14 cellular contexts compared by ENCODE assay signal in genomic region chr1:168628807-168629206, GRCh38. TPM values are rescaled to one million over a fixed set of nuclear protein-coding genes. Genes with fewer than 3 reads are reported as not detected.
DNase-seq lines count a peak whose midpoint lies in the region; ATAC-seq and TF ChIP-seq lines count a peak whose summit lies in the region.
"Had no signal": no experiment of that assay in that cellular context is flagged by ENCODE, and none has a peak within 500 bp of the region (broad histone marks: within the 10 kb centered on the region; RNA-seq: fewer than 3 reads in every experiment).

No MANE protein-coding gene starts in this region.

- H3K9ac ChIP-seq in HCT116 (ENCODE audit: low read length) (no peak overlapping the region), adipocyte (ENCODE audit: low read length) (no peak overlapping the region), mesenchymal stem cell (ENCODE audit: low read length) (no peak overlapping the region)

- BruUV-seq in HCT116 (replicated peaks; lab: Mats Ljungman, UMichigan) = no TSS peak

- no peak overlapping the region for H2BK120ac ChIP-seq in mesenchymal stem cell (ENCODE audit: low read depth, low read length)

- no peak for TF ChIP-seq POLR2A in HCT116 (IDR thresholded peaks at IDR 0.05; ENCODE audit: borderline replicate concordance, extremely low read depth, insufficient read depth, insufficient read length)

- H3K4me3 ChIP-seq in HCT116 (replicated peaks in 1 of 2; ENCODE audit: low read depth in 1 of 2, low read length in 2 of 2) (no peak overlapping the region), adipocyte (ENCODE audit: low read length) (no peak overlapping the region), mesenchymal stem cell (ENCODE audit: insufficient read depth in 1 of 2, low read depth in 1 of 2, low read length in 2 of 2) (no peak overlapping the region)
- H3K4me3 ChIP-seq in naive thymus-derived CD4-positive, alpha-beta T cell (ENCODE audit: low read length) = no peak overlapping the region

- no peaks in the 10 kb centered on the region for H3K36me3 Mint-ChIP-seq in naive thymus-derived CD4-positive, alpha-beta T cell

- H3K4ac ChIP-seq in mesenchymal stem cell (ENCODE audit: low read depth in 1 of 2, low read length in 2 of 2) = no peak overlapping the region

- no peaks in the 10 kb centered on the region for H3K9me3 Mint-ChIP-seq in naive thymus-derived CD4-positive, alpha-beta T cell
- H3K9me3 Mint-ChIP-seq: activated T-helper 2 cell treated with anti-CD3 and anti-CD28 coated beads, Interferon-gamma antibody, Interleukin-2, Interleukin-4, amounts not matched to agents 10 μg/mL and 5 μg/mL and 100 μg/mL, durations not matched to agents 14 hours and 24 hours and 36 hours; nephron had no signal

- H3K27ac ChIP-seq in HCT116 (ENCODE audit: low read depth, low read length) (no peak overlapping the region), mesenchymal stem cell (ENCODE audit: low read length, poor library complexity, severe bottlenecking) (peak overlapping the region; percentile 17)
- H3K27ac ChIP-seq in naive thymus-derived CD4-positive, alpha-beta T cell (ENCODE audit: low read depth, low read length) = no peak overlapping the region

- H2AFZ ChIP-seq in HCT116 (ENCODE audit: low read depth, low read length, poor library complexity, severe bottlenecking) = no peak overlapping the region
- H2AFZ ChIP-seq in mesenchymal stem cell (ENCODE audit: low read depth, low read length) = no peak overlapping the region

- H3K9me3 ChIP-seq in HCT116 (ENCODE audit: control insufficient read depth in 1 of 2, insufficient read depth in 1 of 2, low read depth in 1 of 2, low read length in 2 of 2) (no peaks in the 10 kb centered on the region), adipocyte (ENCODE audit: control insufficient read depth, low read length) (no peaks in the 10 kb centered on the region), mesenchymal stem cell (ENCODE audit: control insufficient read depth, low read length) (no peaks in the 10 kb centered on the region)
- H3K9me3 ChIP-seq in naive thymus-derived CD4-positive, alpha-beta T cell (ENCODE audit: control insufficient read depth in 2 of 3, low read length in 3 of 3) = no peaks in the 10 kb centered on the region

- CTCF ChIA-PET in HCT116 (lab: Charles Lee) = interaction anchor here (1.3 kb wide), 1 partner anchor 9 kb away, joined by 7 read pairs; no protein-coding TSS in a partner anchor
- CTCF ChIA-PET in naive thymus-derived CD4-positive, alpha-beta T cell (lab: Charles Lee) = no interaction called here

- peak; percentile 91 for ATAC-seq in HCT116
- ATAC-seq in naive thymus-derived CD4-positive, alpha-beta T cell = no peak
- ATAC-seq in GM19455 (IDR thresholded peaks at IDR 0.05; ENCODE audit: unreplicated experiment) = no peak

- H3K4me2 ChIP-seq in HCT116 (ENCODE audit: low read length) (peak overlapping the region; percentile 27), mesenchymal stem cell (ENCODE audit: low read length, poor library complexity, severe bottlenecking) (no peak overlapping the region)

- no peak for TF ChIP-seq CTCF in HCT116 (IDR thresholded peaks at IDR 0.05 in 2 of 3, conservative IDR thresholded peaks at IDR 0.05 in 1 of 3; ENCODE audit: borderline replicate concordance in 1 of 3, insufficient read depth in 1 of 3, low read depth in 2 of 3, low read length in 2 of 3)

- H3K4me1 ChIP-seq in HCT116 (ENCODE audit: control insufficient read depth in 1 of 2, insufficient read depth in 2 of 2, low read length in 2 of 2) (peaks cover under 1 to 15% of the 10 kb centered on the region in 2 experiments; a peak in 3 of 4 replicates), adipocyte (ENCODE audit: control insufficient read depth, insufficient read depth, low read length) (peaks cover 15% of the 10 kb centered on the region), mesenchymal stem cell (ENCODE audit: control insufficient read depth, insufficient read depth, low read depth, low read length) (no peaks in the 10 kb centered on the region)
- no peaks in the 10 kb centered on the region for H3K4me1 ChIP-seq in naive thymus-derived CD4-positive, alpha-beta T cell (ENCODE audit: control insufficient read depth in 2 of 2, insufficient read depth in 2 of 2, low read length in 2 of 2)

- no peak overlapping the region for H3K23ac ChIP-seq in mesenchymal stem cell (ENCODE audit: low read length in 2 of 2)

- POLR2A ChIA-PET in HCT116 (lab: Charles Lee) = interaction anchor here (0.7 kb wide), 1 partner anchor 9 kb away, joined by 4 read pairs; no protein-coding TSS in a partner anchor
- POLR2A ChIA-PET in naive thymus-derived CD4-positive, alpha-beta T cell (lab: Charles Lee) = no interaction called here

- no peak overlapping the region for H3K14ac ChIP-seq in mesenchymal stem cell (ENCODE audit: low read length in 2 of 2)

- intact Hi-C loops in HCT116 (cut with micrococcal nuclease) (no loop called here), head of caudate nucleus (cut with DNase I) (no loop called here)
- intact Hi-C loops in naive thymus-derived CD4-positive, alpha-beta T cell (cut with micrococcal nuclease) = no loop called here

- in situ Hi-C loops in Caki2 (cut with HindIII; ENCODE audit: low pct_unique_long_range_greater_than_20kb, low sequenced_read_pairs) = no loop called here

- H2BK5ac ChIP-seq in mesenchymal stem cell (ENCODE audit: low read depth, low read length, poor library complexity, severe bottlenecking) = no peak overlapping the region

- H3K27ac Mint-ChIP-seq in naive thymus-derived CD4-positive, alpha-beta T cell = no peak overlapping the region
- H3K27ac Mint-ChIP-seq: activated T-helper 2 cell treated with anti-CD3 and anti-CD28 coated beads, Interferon-gamma antibody, Interleukin-2, Interleukin-4, amounts not matched to agents 10 μg/mL and 5 μg/mL and 100 μg/mL, durations not matched to agents 14 hours and 24 hours and 36 hours; nephron had no signal

- H3K79me2 ChIP-seq in HCT116 (ENCODE audit: insufficient read depth, low read length) = no peaks in the 10 kb centered on the region

- H3K27me3 ChIP-seq in HCT116 (ENCODE audit: insufficient read depth, low read length) (no peaks in the 10 kb centered on the region), adipocyte (replicated peaks; ENCODE audit: control insufficient read depth, insufficient read depth, low read length) (no peaks in the 10 kb centered on the region), mesenchymal stem cell (ENCODE audit: control insufficient read depth in 1 of 2, insufficient read depth in 1 of 2, low read length in 2 of 2) (no peaks in the 10 kb centered on the region)
- no peaks in the 10 kb centered on the region for H3K27me3 ChIP-seq in naive thymus-derived CD4-positive, alpha-beta T cell (ENCODE audit: control insufficient read depth in 2 of 2, insufficient read depth in 2 of 2, low read length in 2 of 2)

- TF ChIP-seq RAD21 in HCT116 (IDR thresholded peaks at IDR 0.05; ENCODE audit: low read depth) = 0 out of 2 replicates have a peak, but pooled peaks have one; percentile 11

- no peak overlapping the region for H2AK5ac ChIP-seq in mesenchymal stem cell (ENCODE audit: low read length, severe bottlenecking)

- H2BK15ac ChIP-seq in mesenchymal stem cell (ENCODE audit: low read depth, poor library complexity, severe bottlenecking) = no peak overlapping the region

- H3K27me3 Mint-ChIP-seq in naive thymus-derived CD4-positive, alpha-beta T cell = peaks cover 6 to 28% (median 16%) of the 10 kb centered on the region in 5 donors

- H4K20me1 ChIP-seq in HCT116 (ENCODE audit: insufficient read depth) = no peaks in the 10 kb centered on the region

- no peak overlapping the region for H4K91ac ChIP-seq in mesenchymal stem cell (ENCODE audit: low read length)

- no peaks in the 10 kb centered on the region for H3K9me2 ChIP-seq in HCT116 (ENCODE audit: insufficient read depth)

- peak; percentile 98 for DNase-seq in Caki2 (ENCODE audit: low read depth)
- peak; percentile 78 for DNase-seq in HCT116 (ENCODE audit: low read depth, low spot score)
- DNase-seq in adipocyte (ENCODE audit: low read depth) = peak; percentile 30
- DNase-seq in mesenchymal stem cell = peak; percentile 38
- DNase-seq in naive thymus-derived CD4-positive, alpha-beta T cell = no peak
- no peak for DNase-seq in DMS153 treated with DMSO at 0.1 percent for 48 hours (lab: John Stamatoyannopoulos, UW; ENCODE audit: unreplicated experiment)
- DNase-seq in head of caudate nucleus = no peak
- DNase-seq: NCI-H187 had no signal

- H3K18ac ChIP-seq in mesenchymal stem cell (ENCODE audit: low read depth in 1 of 2, low read length in 2 of 2) = no peak overlapping the region

- no peak overlapping the region for H3K4me3 Mint-ChIP-seq in naive thymus-derived CD4-positive, alpha-beta T cell
- H3K4me3 Mint-ChIP-seq: nephron had no signal

- RAD21 ChIA-PET in HCT116 (lab: Charles Lee; ENCODE audit: low non-redundant PET in 1 of 2, low total read pairs in 2 of 2, uncharacterized antibody in 2 of 2, unreplicated experiment in 2 of 2) = no interaction called here

- H4K8ac ChIP-seq in mesenchymal stem cell (ENCODE audit: low read length) = no peak overlapping the region

- H2BK12ac ChIP-seq in mesenchymal stem cell (ENCODE audit: low read length in 2 of 2) = no peak overlapping the region

- H3K36me3 ChIP-seq in HCT116 (ENCODE audit: control insufficient read depth in 1 of 2, insufficient read depth in 2 of 2, low read length in 2 of 2) = no peaks in the 10 kb centered on the region
- H3K36me3 ChIP-seq in adipocyte (ENCODE audit: control insufficient read depth, insufficient read depth, low read length, severe bottlenecking) = no peaks in the 10 kb centered on the region
- no peaks in the 10 kb centered on the region for H3K36me3 ChIP-seq in mesenchymal stem cell (ENCODE audit: control insufficient read depth in 1 of 2, insufficient read depth in 2 of 2, low read depth in 1 of 2, low read length in 2 of 2)
- no peaks in the 10 kb centered on the region for H3K36me3 ChIP-seq in naive thymus-derived CD4-positive, alpha-beta T cell (ENCODE audit: control insufficient read depth in 2 of 3, insufficient read depth in 3 of 3, low read length in 3 of 3)

- H3K79me1 ChIP-seq in mesenchymal stem cell (replicated peaks; ENCODE audit: low read length, poor library complexity, severe bottlenecking) = no peaks in the 10 kb centered on the region

- no peaks in the 10 kb centered on the region for H3K4me1 Mint-ChIP-seq in naive thymus-derived CD4-positive, alpha-beta T cell
- H3K4me1 Mint-ChIP-seq: nephron had no signal

TF ChIP-seq in HCT116, 20 proteins besides CTCF, POLR2A, EP300 and RAD21 (continues in another document):
- TF ChIP-seq YY1 (IDR thresholded peaks at IDR 0.05; ENCODE audit: extremely low read depth, insufficient replicate concordance, low read depth, low read length) = no peak
- TF ChIP-seq JUND (IDR thresholded peaks at IDR 0.05) = peak; percentile 47; the same call in 1 of the 2 replicates
- TF ChIP-seq FOSL1 (IDR thresholded peaks at IDR 0.05; ENCODE audit: low read depth) = peak; percentile 67
- no peak for TF ChIP-seq EZH2 (IDR thresholded peaks at IDR 0.05)

RNA-seq across cellular contexts. Expression of gene XCL1, which starts 52.4 kb away (rescaled TPM):
- not detected in 2 replicates for total RNA-seq in Caki2 (2014; rRNA removed; shearing (Covaris generic); ENCODE audit: low replicate concordance)
- total RNA-seq in HCT116 (2021; ENCODE audit: unreplicated experiment) = not detected
- polyA plus RNA-seq in HCT116 (2012) = not detected in 2 replicates
- not detected for polyA plus RNA-seq in mesenchymal stem cell (2013, experiment 1 of 2)
- not detected for polyA plus RNA-seq in mesenchymal stem cell (2013, experiment 2 of 2)
- 1 to 10 TPM in 2 of 5 experiments, under 1 TPM in 2, not detected in 1; 0.32 to 2.6 (median 1.4) TPM for total RNA-seq in naive thymus-derived CD4-positive, alpha-beta T cell
- under 1 TPM in 1 of 2 donors, not detected in 1; 0.15 TPM for polyA plus RNA-seq in naive thymus-derived CD4-positive, alpha-beta T cell
- total RNA-seq: dermis microvascular lymphatic vessel endothelial cell, HT-29, temporal lobe had no signal

Comparison
In these comparisons a context has a peak if more than half of its experiments do, and no peak if none do; other contexts are left out.
1. DNase-seq: peak in Caki2 (single experiment), HCT116 (single experiment), adipocyte (single experiment) and mesenchymal stem cell (single experiment); none in naive thymus-derived CD4-positive, alpha-beta T cell (0 of 9), DMS153 treated with DMSO at 0.1 percent for 48 hours (single experiment) and head of caudate nucleus (0 of 42).